Comparison of ENCODE assay signal across 14 cellular contexts in genomic region chr3:187450791-187451190, GRCh38.
"Had no signal": no experiment of that assay in that cellular context is flagged by ENCODE, and none has a peak within 500 bp of the region (broad histone marks: within the 10 kb centered on the region; RNA-seq: fewer than 3 reads in every experiment).

No MANE protein-coding gene starts in this region.

- H3K4me1 ChIP-seq: heart right ventricle, stomach had no signal

- ATAC-seq: heart right ventricle; mucosa of descending colon; naive thymus-derived CD8-positive, alpha-beta T cell had no signal

- H3K36me3 ChIP-seq: heart right ventricle, stomach had no signal

- DNase-seq: activated CD4-positive, alpha-beta T cell treated with anti-CD3 and anti-CD28 coated beads, Interleukin-2, amount 10 ng/mL, durations not matched to agents 7 days and 5 days; activated CD4-positive, CD25-positive, alpha-beta regulatory T cell; activated CD8-positive, alpha-beta memory T cell treated with anti-CD3 and anti-CD28 coated beads, Interleukin-2, amount 50 U/mL, for 48 hours; activated naive CD8-positive, alpha-beta T cell treated with anti-CD3 and anti-CD28 coated beads for 36 hours; cortex of kidney; effector CD4-positive, alpha-beta T cell; heart right ventricle; islet precursor cell; mucosa of descending colon; naive thymus-derived CD8-positive, alpha-beta T cell; stimulated activated CD4-positive, alpha-beta T cell treated with anti-CD3 and anti-CD28 coated beads, Interleukin-12 subunit alpha, Interleukin-12 subunit beta, amount 100 ng/mL, for 4 hours; stimulated activated CD4-positive, alpha-beta T cell treated with anti-CD3 and anti-CD28 coated beads, Interleukin-2, amount 100 ng/mL, for 24 hours; stomach; SW 1271 had no signal

- H3K27me3 ChIP-seq: heart right ventricle, stomach had no signal

- H3K9me3 ChIP-seq: heart right ventricle, mucosa of descending colon, stomach had no signal

- H3K4me3 ChIP-seq: heart right ventricle, mucosa of descending colon, stomach had no signal

- H3K27ac ChIP-seq: heart right ventricle, stomach had no signal
